8 cellular contexts compared by ENCODE assay signal in genomic region chr11:72924568-72925190, GRCh38.
A peak's percentile ranks its signal among the peaks of the same experiment; 100 is the strongest.
DNase-seq lines count a peak whose midpoint lies in the region; ATAC-seq and TF ChIP-seq lines count a peak whose summit lies in the region.

No MANE protein-coding gene starts in this region.

- peaks cover 3% of the 10 kb centered on the region for H3K4me1 Mint-ChIP-seq in activated CD4-positive, alpha-beta T cell treated with anti-CD3 and anti-CD28 coated beads for 36 hours
- H3K4me1 Mint-ChIP-seq in type B pancreatic cell (ENCODE audit: unreplicated experiment): peaks cover 3% of the 10 kb centered on the region
- peaks cover 7% of the 10 kb centered on the region for H3K4me1 Mint-ChIP-seq in activated T-cell treated with anti-CD3 and anti-CD28 coated beads, Interleukin-2, amount 50 U/mL, for 72 hours (ENCODE audit: low read depth)

- DNase-seq in activated CD4-positive, alpha-beta T cell treated with anti-CD3 and anti-CD28 coated beads for 36 hours: no peak
- DNase-seq in activated CD4-positive, alpha-beta T cell treated with anti-CD3 and anti-CD28 coated beads, Interleukin-2, amount 50 U/mL, for 4 hours: no peak
- DNase-seq in heart right ventricle (no peak), type B pancreatic cell (ENCODE audit: extremely low spot score, unreplicated experiment) (no peak), HuH-7 (ENCODE audit: low spot score) (no peak)
- DNase-seq in activated T-cell treated with anti-CD3 and anti-CD28 coated beads, Interleukin-2, amount 50 U/mL, for 72 hours: no peak

- H3K27ac ChIP-seq in heart right ventricle: peak overlapping the region in 2 of 10 donors; percentile 13 to 54

- no peak overlapping the region for H3K4me3 Mint-ChIP-seq in activated CD4-positive, alpha-beta T cell treated with anti-CD3 and anti-CD28 coated beads for 36 hours
- H3K4me3 Mint-ChIP-seq in type B pancreatic cell: no peak overlapping the region
- H3K4me3 Mint-ChIP-seq in activated T-cell treated with anti-CD3 and anti-CD28 coated beads, Interleukin-2, amount 50 U/mL, for 72 hours: no peak overlapping the region

- peaks cover 0 to 64% (median 31%) of the 10 kb centered on the region in 9 donors for H3K4me1 ChIP-seq in heart right ventricle

- peaks cover 0 to 19% (median 0%) of the 10 kb centered on the region in 9 donors for H3K36me3 ChIP-seq in heart right ventricle

- TF ChIP-seq CTCF in heart right ventricle (IDR thresholded peaks at IDR 0.05) (peak; percentile 21 to 75 (median 62)), type B pancreatic cell (conservative IDR thresholded peaks at IDR 0.05) (peak; percentile 40)

- intact Hi-C loops in activated CD4-positive, alpha-beta T cell treated with anti-CD3 and anti-CD28 coated beads for 36 hours (cut with DNase I, micrococcal nuclease): loop anchor here (1.0 kb wide), 1 partner anchor 254 kb away; no protein-coding TSS in a partner anchor
- intact Hi-C loops in heart right ventricle (cut with DNase I): loop anchor here (2.0 to 10.0 kb wide), 11 partner anchors 50 to 360 kb away; partner anchors contain the start of gene FCHSD2 (in 4 of the 10)

- CTCF ChIA-PET in activated CD4-positive, alpha-beta T cell treated with anti-CD3 and anti-CD28 coated beads for 36 hours (lab: Charles Lee): interaction anchor here (0.6 to 2.8 kb wide), 6 partner anchors 8 to 258 kb away, joined by 3 to 40 read pairs (median 3); no protein-coding TSS in a partner anchor

- H3K4me3 ChIP-seq in heart right ventricle: no peak overlapping the region

- no peak overlapping the region for H3K27ac Mint-ChIP-seq in activated CD4-positive, alpha-beta T cell treated with anti-CD3 and anti-CD28 coated beads for 36 hours
- H3K27ac Mint-ChIP-seq in type B pancreatic cell: no peak overlapping the region
- H3K27ac Mint-ChIP-seq in activated T-cell treated with anti-CD3 and anti-CD28 coated beads, Interleukin-2, amount 50 U/mL, for 72 hours: no peak overlapping the region

- POLR2A ChIA-PET in activated CD4-positive, alpha-beta T cell treated with anti-CD3 and anti-CD28 coated beads for 36 hours (lab: Charles Lee): no interaction called here

- no peaks in the 10 kb centered on the region for H3K27me3 ChIP-seq in heart right ventricle

- WGBS in heart right ventricle, 2 donors: 96 to 100% methylated on average over 1 of the region's 1 CpG

- H3K36me3 Mint-ChIP-seq in activated CD4-positive, alpha-beta T cell treated with anti-CD3 and anti-CD28 coated beads for 36 hours (ENCODE audit: low read depth): no peaks in the 10 kb centered on the region
- peaks cover 8% of the 10 kb centered on the region for H3K36me3 Mint-ChIP-seq in type B pancreatic cell
- no peaks in the 10 kb centered on the region for H3K36me3 Mint-ChIP-seq in activated T-cell treated with anti-CD3 and anti-CD28 coated beads, Interleukin-2, amount 50 U/mL, for 72 hours (ENCODE audit: insufficient read depth in 2 of 2)

- H3K27me3 Mint-ChIP-seq in activated CD4-positive, alpha-beta T cell treated with anti-CD3 and anti-CD28 coated beads for 36 hours: no peaks in the 10 kb centered on the region
- H3K27me3 Mint-ChIP-seq in type B pancreatic cell: no peaks in the 10 kb centered on the region
- H3K27me3 Mint-ChIP-seq in activated T-cell treated with anti-CD3 and anti-CD28 coated beads, Interleukin-2, amount 50 U/mL, for 72 hours (ENCODE audit: low read depth): no peaks in the 10 kb centered on the region

- peak; percentile 60 for ATAC-seq in activated CD4-positive, alpha-beta T cell treated with anti-CD3 and anti-CD28 coated beads for 36 hours
- ATAC-seq in SK-N-SH treated with all-trans-retinoic acid at 6 μM for 48 hours: peak; percentile 51; the same call in 2 of the 3 replicates
- peak in 7 of 8 donors; percentile 45 to 82 (median 51) for ATAC-seq in heart right ventricle
- ATAC-seq in activated T-cell treated with anti-CD3 and anti-CD28 coated beads, Interleukin-2, amount 50 U/mL, for 72 hours (replicated peaks in 1 of 2): no peak
- no peak for ATAC-seq in HG03108 (IDR thresholded peaks at IDR 0.05; ENCODE audit: unreplicated experiment)

- no peaks in the 10 kb centered on the region for H3K9me3 ChIP-seq in heart right ventricle

- no peaks in the 10 kb centered on the region for H3K9me3 Mint-ChIP-seq in activated CD4-positive, alpha-beta T cell treated with anti-CD3 and anti-CD28 coated beads for 36 hours (ENCODE audit: low read depth)
- H3K9me3 Mint-ChIP-seq in type B pancreatic cell: no peaks in the 10 kb centered on the region
- H3K9me3 Mint-ChIP-seq in activated T-cell treated with anti-CD3 and anti-CD28 coated beads, Interleukin-2, amount 50 U/mL, for 72 hours: no peaks in the 10 kb centered on the region

TF ChIP-seq in SK-N-SH treated with all-trans-retinoic acid at 6 μM for 48 hours, 23 proteins besides CTCF, POLR2A, EP300 and RAD21:
- TF ChIP-seq ZNF8 (CRISPR knock-in tag; IDR thresholded peaks at IDR 0.05): no peak
- no peak for TF ChIP-seq POU6F1 (CRISPR knock-in tag; IDR thresholded peaks at IDR 0.05; ENCODE audit: borderline replicate concordance, low read depth)
- TF ChIP-seq CREB5 (CRISPR knock-in tag; IDR thresholded peaks at IDR 0.05; ENCODE audit: low read depth): no peak

Comparison
In these comparisons a context has a peak if more than half of its experiments do, and no peak if none do; other contexts are left out.
1. ATAC-seq: peak in activated CD4-positive, alpha-beta T cell treated with anti-CD3 and anti-CD28 coated beads for 36 hours (single experiment), SK-N-SH treated with all-trans-retinoic acid at 6 μM for 48 hours (single experiment) and heart right ventricle (7 of 8); none in activated T-cell treated with anti-CD3 and anti-CD28 coated beads, Interleukin-2, amount 50 U/mL, for 72 hours (0 of 2) and HG03108 (single experiment).